Comparison of ENCODE assay signal across 15 cellular contexts in the genomic region with DNA sequence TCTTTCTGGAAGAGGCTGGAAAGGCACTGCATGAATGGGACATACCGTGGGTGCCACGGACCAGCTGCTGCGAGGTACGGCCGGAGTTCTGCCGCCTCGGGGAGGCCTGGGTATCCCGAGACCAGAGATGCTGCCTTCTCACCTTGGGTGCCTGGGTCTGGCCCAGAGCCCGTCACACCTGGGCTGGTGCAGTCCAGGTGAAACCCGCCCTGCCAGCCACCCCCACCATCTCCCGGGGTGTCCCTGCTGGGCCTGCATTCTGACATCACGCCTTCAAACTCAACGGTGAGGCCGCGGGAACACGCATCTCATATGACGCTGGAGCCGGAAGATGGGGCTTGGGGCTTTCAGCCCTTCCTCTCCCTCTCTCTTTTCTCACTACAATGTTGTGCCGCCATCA.
"Had no signal": no experiment of that assay in that cellular context is flagged by ENCODE, and none has a peak within 500 bp of the region (broad histone marks: within the 10 kb centered on the region; RNA-seq: fewer than 3 reads in every experiment).

No MANE protein-coding gene starts in this region.

- H3K4me1 Mint-ChIP-seq: activated CD4-positive, alpha-beta T cell treated with anti-CD3 and anti-CD28 coated beads for 36 hours; activated CD8-positive, alpha-beta memory T cell treated with anti-CD3 and anti-CD28 coated beads, Interleukin-2, amount 10 ng/mL, durations not matched to agents 7 days and 5 days had no signal

- H3K36me3 ChIP-seq: ovary, tibial nerve had no signal

- H3K27me3 Mint-ChIP-seq: activated naive CD8-positive, alpha-beta T cell treated with anti-CD3 and anti-CD28 coated beads, Interleukin-2, amount 10 ng/mL, durations not matched to agents 7 days and 5 days had no signal

- DNase-seq: activated CD4-positive, alpha-beta T cell treated with anti-CD3 and anti-CD28 coated beads for 36 hours; activated CD4-positive, alpha-beta T cell treated with anti-CD3 and anti-CD28 coated beads, Interleukin-2, amount 50 U/mL, for 48 hours; activated CD8-positive, alpha-beta memory T cell treated with anti-CD3 and anti-CD28 coated beads, Interleukin-2, amount 10 ng/mL, durations not matched to agents 7 days and 5 days; activated naive CD4-positive, alpha-beta T cell treated with Interleukin-2 at 50 U/mL for 16 hours; activated naive CD8-positive, alpha-beta T cell treated with anti-CD3 and anti-CD28 coated beads, Interleukin-2, amount 10 ng/mL, durations not matched to agents 7 days and 5 days; amygdala; body of pancreas; caudate nucleus; endodermal cell; foreskin keratinocyte; mammary epithelial cell; stimulated activated naive CD4-positive, alpha-beta T cell treated with Interleukin-2 at 50 U/mL for 16 hours had no signal

- ATAC-seq: activated CD4-positive, alpha-beta T cell treated with anti-CD3 and anti-CD28 coated beads for 36 hours; activated CD8-positive, alpha-beta memory T cell treated with anti-CD3 and anti-CD28 coated beads, Interleukin-2, amount 10 ng/mL, durations not matched to agents 7 days and 5 days; body of pancreas; foreskin keratinocyte; left lobe of liver had no signal

- H3K27ac ChIP-seq: body of pancreas, foreskin keratinocyte, ovary had no signal

- H3K4me3 Mint-ChIP-seq: activated CD4-positive, alpha-beta T cell treated with anti-CD3 and anti-CD28 coated beads for 36 hours; activated CD8-positive, alpha-beta memory T cell treated with anti-CD3 and anti-CD28 coated beads, Interleukin-2, amount 10 ng/mL, durations not matched to agents 7 days and 5 days; activated naive CD8-positive, alpha-beta T cell treated with anti-CD3 and anti-CD28 coated beads, Interleukin-2, amount 10 ng/mL, durations not matched to agents 7 days and 5 days; endodermal cell had no signal

- H3K27ac Mint-ChIP-seq: activated CD4-positive, alpha-beta T cell treated with anti-CD3 and anti-CD28 coated beads for 36 hours; activated CD8-positive, alpha-beta memory T cell treated with anti-CD3 and anti-CD28 coated beads, Interleukin-2, amount 10 ng/mL, durations not matched to agents 7 days and 5 days; activated naive CD8-positive, alpha-beta T cell treated with anti-CD3 and anti-CD28 coated beads, Interleukin-2, amount 10 ng/mL, durations not matched to agents 7 days and 5 days; endodermal cell had no signal

- H3K4me3 ChIP-seq: body of pancreas, ovary, tibial nerve had no signal

- H3K9me3 ChIP-seq: body of pancreas, ovary, tibial nerve had no signal

- H3K36me3 Mint-ChIP-seq: activated CD8-positive, alpha-beta memory T cell treated with anti-CD3 and anti-CD28 coated beads, Interleukin-2, amount 10 ng/mL, durations not matched to agents 7 days and 5 days had no signal

- H3K27me3 ChIP-seq: body of pancreas, foreskin keratinocyte, ovary, tibial nerve had no signal
